7 cellular contexts compared by ENCODE assay signal in the genomic region with DNA sequence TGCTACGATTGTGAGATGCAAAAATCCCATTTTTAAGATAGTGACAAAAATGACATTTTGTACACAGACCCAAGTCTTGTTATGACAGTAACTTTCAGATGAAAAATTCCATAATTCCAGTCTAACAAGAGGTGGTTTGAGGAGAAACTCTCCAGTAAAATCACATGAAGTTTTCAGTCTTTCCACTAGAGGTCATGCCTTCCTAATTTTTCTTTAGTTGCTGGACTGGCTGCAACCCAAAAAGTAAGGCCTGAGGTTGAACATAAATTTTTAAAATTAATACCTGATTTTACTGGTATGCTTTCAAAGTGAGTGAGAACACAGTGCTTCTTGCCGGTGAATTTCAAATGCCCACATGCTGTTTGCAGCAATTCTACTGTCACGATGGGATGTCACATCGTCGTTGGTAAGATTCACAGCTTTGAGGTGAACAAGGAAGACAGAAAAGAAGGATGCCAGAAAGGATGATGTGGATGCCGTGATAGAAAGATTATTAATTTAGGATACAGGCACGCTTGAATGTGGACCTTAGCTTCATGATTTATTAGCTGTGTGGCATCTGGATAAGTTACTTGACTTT.
DNase-seq lines count a peak whose midpoint lies in the region; ATAC-seq, FAIRE-seq and TF ChIP-seq lines count a peak whose summit lies in the region.

No MANE protein-coding gene starts in this region.

- TF ChIP-seq POLR2A in erythroblast (IDR thresholded peaks at IDR 0.05; ENCODE audit: low read length) (no peak), prostate gland (IDR thresholded peaks at IDR 0.05) (no peak)

- FAIRE-seq in G401.6 (lab: Jason Lieb, UNC): peak; percentile 96

- ATAC-seq in HG03378 (IDR thresholded peaks at IDR 0.05; ENCODE audit: unreplicated experiment) (no peak), HG03139 (IDR thresholded peaks at IDR 0.05; ENCODE audit: unreplicated experiment) (no peak)

- DNase-seq in LoVo (ENCODE audit: low spot score): peak; percentile 60
- peak; percentile 67 for DNase-seq in RKO (ENCODE audit: low spot score)
- peak; percentile 4 to 38 for DNase-seq in erythroblast (lab: John Stamatoyannopoulos, UW)
- DNase-seq in prostate gland (ENCODE audit: low spot score): peak; percentile 14

- intact Hi-C loops in prostate gland (cut with DNase I): loop anchor here (5.0 to 10.0 kb wide), 3 partner anchors 101 to 756 kb away; a partner anchor contains a TSS

- H3K4me3 ChIP-seq in prostate gland: no peak overlapping the region

- TF ChIP-seq CTCF in prostate gland (IDR thresholded peaks at IDR 0.05): peak in 3 of 4 experiments; percentile 65 to 77 (median 76)

- no peaks in the 10 kb centered on the region for H3K4me1 ChIP-seq in prostate gland (replicated peaks)

- WGBS in prostate gland: 48% methylated on average over 7 of the region's 7 CpGs

- H3K9me3 ChIP-seq in prostate gland: no peaks in the 10 kb centered on the region

- H3K27ac ChIP-seq in prostate gland: no peak overlapping the region

- H3K27me3 ChIP-seq in prostate gland (replicated peaks; ENCODE audit: insufficient read depth): no peaks in the 10 kb centered on the region

- no peaks in the 10 kb centered on the region for H3K36me3 ChIP-seq in prostate gland

Comparison
In these comparisons a context has a peak if more than half of its experiments do, and no peak if none do; other contexts are left out.
1. DNase-seq: peak in every context shown above with its lines; median percentile 67 in RKO; 60 in LoVo; 21 in erythroblast; 14 in prostate gland.